1 cellular context compared by ENCODE assay signal in genomic region chr14:100850841-100851585, GRCh38.
A peak's percentile ranks its signal among the peaks of the same experiment; 100 is the strongest.
TF ChIP-seq lines count a peak whose summit lies in the region.

No MANE protein-coding gene starts in this region.

TF ChIP-seq in K562, 482 proteins besides CTCF, POLR2A, EP300 and RAD21 (continued from another document):
- TF ChIP-seq DEAF1 (CRISPR knock-in tag; IDR thresholded peaks at IDR 0.05) (peak; percentile 69), NFIX (CRISPR knock-in tag; IDR thresholded peaks at IDR 0.05; ENCODE audit: low read depth) (no peak), ZNF717 (CRISPR knock-in tag; IDR thresholded peaks at IDR 0.05) (no peak), HNRNPLL (IDR thresholded peaks at IDR 0.05; ENCODE audit: low read depth, low read length, poor library complexity, severe bottlenecking) (no peak), MAZ (CRISPR knock-in tag; conservative IDR thresholded peaks at IDR 0.05 in 1 of 2, IDR thresholded peaks at IDR 0.05 in 1 of 2) (peak; percentile 18 to 80; a peak in 1 of 4 replicates), SRSF9 (IDR thresholded peaks at IDR 0.05; ENCODE audit: borderline replicate concordance, low read depth, low read length) (no peak), JUND (IDR thresholded peaks at IDR 0.05; ENCODE audit: borderline replicate concordance, low read depth, low read length) (no peak), JUND (tag; IDR thresholded peaks at IDR 0.05; ENCODE audit: borderline replicate concordance, low read depth, low read length) (peak; percentile 12; the same call in 1 of the 3 replicates), KLF6 (CRISPR knock-in tag; IDR thresholded peaks at IDR 0.05; ENCODE audit: borderline replicate concordance) (0 out of 2 replicates have a peak, but pooled peaks have one; percentile 39), ZNF696 (CRISPR knock-in tag; conservative IDR thresholded peaks at IDR 0.05) (no peak), MED1 (CRISPR knock-in tag; IDR thresholded peaks at IDR 0.05; ENCODE audit: borderline replicate concordance) (no peak), ZBTB49 (CRISPR knock-in tag; IDR thresholded peaks at IDR 0.05; ENCODE audit: borderline replicate concordance) (no peak), CREBBP (IDR thresholded peaks at IDR 0.05; ENCODE audit: low read depth, low read length) (no peak), TRIM28 (IDR thresholded peaks at IDR 0.05) (no peak), HMG20B (CRISPR knock-in tag; IDR thresholded peaks at IDR 0.05) (no peak), CBX5 (IDR thresholded peaks at IDR 0.05; ENCODE audit: borderline replicate concordance, low read depth) (0 out of 2 replicates have a peak, but pooled peaks have one; percentile 58), CTBP1 (IDR thresholded peaks at IDR 0.05; ENCODE audit: borderline replicate concordance) (peak; percentile 36; the same call in 1 of the 2 replicates), NFIC (IDR thresholded peaks at IDR 0.05) (no peak), BHLHE40 (IDR thresholded peaks at IDR 0.05; ENCODE audit: low read length) (0 out of 2 replicates have a peak, but pooled peaks have one; percentile 29), KHSRP (IDR thresholded peaks at IDR 0.05) (no peak), MYNN (IDR thresholded peaks at IDR 0.05) (peak; percentile 73; the same call in 1 of the 2 replicates), MYNN (CRISPR knock-in tag; IDR thresholded peaks at IDR 0.05) (no peak), NCOA2 (IDR thresholded peaks at IDR 0.05; ENCODE audit: partially characterized antibody in 2 of 2) (no peak), MYC (IDR thresholded peaks at IDR 0.05; ENCODE audit: low read depth, low read length) (peak; percentile 34; the same call in 1 of the 2 replicates), MYC (CRISPR knock-in tag; IDR thresholded peaks at IDR 0.05; ENCODE audit: borderline replicate concordance, low read depth) (no peak), ZNF780A (CRISPR knock-in tag; IDR thresholded peaks at IDR 0.05) (no peak), HDGF (IDR thresholded peaks at IDR 0.05) (no peak), KDM4B (IDR thresholded peaks at IDR 0.05; ENCODE audit: borderline replicate concordance in 2 of 2, low read depth in 1 of 2) (no peak), CC2D1A (IDR thresholded peaks at IDR 0.05) (peak; percentile 52; the same call in 1 of the 2 replicates), PCBP2 (IDR thresholded peaks at IDR 0.05; ENCODE audit: low read depth, low read length, poor library complexity, severe bottlenecking) (no peak), GATAD2B (IDR thresholded peaks at IDR 0.05; ENCODE audit: borderline replicate concordance) (no peak), MTA1 (IDR thresholded peaks at IDR 0.05; ENCODE audit: borderline replicate concordance) (no peak), FUS (optimal IDR thresholded peaks at IDR 0.05; ENCODE audit: low read depth, low read length) (no peak), ZNF639 (CRISPR knock-in tag; conservative IDR thresholded peaks at IDR 0.05 in 1 of 2, IDR thresholded peaks at IDR 0.05 in 1 of 2) (peak in 1 of 2 experiments; percentile 24; a peak in 1 of 4 replicates), MCM2 (IDR thresholded peaks at IDR 0.05; ENCODE audit: low read depth) (no peak), MTA3 (IDR thresholded peaks at IDR 0.05; ENCODE audit: borderline replicate concordance) (0 out of 2 replicates have a peak, but pooled peaks have one; percentile 29), MCM7 (IDR thresholded peaks at IDR 0.05) (no peak), GABPA (tag; conservative IDR thresholded peaks at IDR 0.05; ENCODE audit: low read depth) (no peak), HLTF (IDR thresholded peaks at IDR 0.05) (no peak), BCOR (IDR thresholded peaks at IDR 0.05) (peak; percentile 32; the same call in 1 of the 2 replicates), MAX (CRISPR knock-in tag; IDR thresholded peaks at IDR 0.05) (0 out of 2 replicates have a peak, but pooled peaks have one; percentile 17), TAF9B (IDR thresholded peaks at IDR 0.05; ENCODE audit: partially characterized antibody) (no peak), ARID2 (IDR thresholded peaks at IDR 0.05) (peak; percentile 52; the same call in 1 of the 2 replicates), ZNF212 (CRISPR knock-in tag; IDR thresholded peaks at IDR 0.05) (no peak), CHD1 (IDR thresholded peaks at IDR 0.05; ENCODE audit: low read length) (no peak), FOXA1 (IDR thresholded peaks at IDR 0.05; ENCODE audit: borderline replicate concordance) (no peak), HNRNPL (IDR thresholded peaks at IDR 0.05; ENCODE audit: low read depth, low read length) (no peak), PHB (CRISPR knock-in tag; IDR thresholded peaks at IDR 0.05) (no peak), ETV5 (CRISPR knock-in tag; IDR thresholded peaks at IDR 0.05; ENCODE audit: low read depth) (no peak), SMC3 (conservative IDR thresholded peaks at IDR 0.05; ENCODE audit: insufficient read depth, low read depth, low read length) (peak; percentile 84), ZNF165 (CRISPR knock-in tag; IDR thresholded peaks at IDR 0.05; ENCODE audit: borderline replicate concordance) (0 out of 2 replicates have a peak, but pooled peaks have one; percentile 4)
- TF ChIP-seq, protein P1, sequence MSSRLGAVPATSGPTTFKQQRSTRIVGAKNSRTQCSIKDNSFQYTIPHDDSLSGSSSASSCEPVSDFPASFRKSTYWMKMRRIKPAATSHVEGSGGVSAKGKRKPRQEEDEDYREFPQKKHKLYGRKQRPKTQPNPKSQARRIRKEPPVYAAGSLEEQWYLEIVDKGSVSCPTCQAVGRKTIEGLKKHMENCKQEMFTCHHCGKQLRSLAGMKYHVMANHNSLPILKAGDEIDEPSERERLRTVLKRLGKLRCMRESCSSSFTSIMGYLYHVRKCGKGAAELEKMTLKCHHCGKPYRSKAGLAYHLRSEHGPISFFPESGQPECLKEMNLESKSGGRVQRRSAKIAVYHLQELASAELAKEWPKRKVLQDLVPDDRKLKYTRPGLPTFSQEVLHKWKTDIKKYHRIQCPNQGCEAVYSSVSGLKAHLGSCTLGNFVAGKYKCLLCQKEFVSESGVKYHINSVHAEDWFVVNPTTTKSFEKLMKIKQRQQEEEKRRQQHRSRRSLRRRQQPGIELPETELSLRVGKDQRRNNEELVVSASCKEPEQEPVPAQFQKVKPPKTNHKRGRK (tag; IDR thresholded peaks at IDR 0.05) = 0 out of 2 replicates have a peak, but pooled peaks have one; percentile 23
- TF ChIP-seq, protein P2, sequence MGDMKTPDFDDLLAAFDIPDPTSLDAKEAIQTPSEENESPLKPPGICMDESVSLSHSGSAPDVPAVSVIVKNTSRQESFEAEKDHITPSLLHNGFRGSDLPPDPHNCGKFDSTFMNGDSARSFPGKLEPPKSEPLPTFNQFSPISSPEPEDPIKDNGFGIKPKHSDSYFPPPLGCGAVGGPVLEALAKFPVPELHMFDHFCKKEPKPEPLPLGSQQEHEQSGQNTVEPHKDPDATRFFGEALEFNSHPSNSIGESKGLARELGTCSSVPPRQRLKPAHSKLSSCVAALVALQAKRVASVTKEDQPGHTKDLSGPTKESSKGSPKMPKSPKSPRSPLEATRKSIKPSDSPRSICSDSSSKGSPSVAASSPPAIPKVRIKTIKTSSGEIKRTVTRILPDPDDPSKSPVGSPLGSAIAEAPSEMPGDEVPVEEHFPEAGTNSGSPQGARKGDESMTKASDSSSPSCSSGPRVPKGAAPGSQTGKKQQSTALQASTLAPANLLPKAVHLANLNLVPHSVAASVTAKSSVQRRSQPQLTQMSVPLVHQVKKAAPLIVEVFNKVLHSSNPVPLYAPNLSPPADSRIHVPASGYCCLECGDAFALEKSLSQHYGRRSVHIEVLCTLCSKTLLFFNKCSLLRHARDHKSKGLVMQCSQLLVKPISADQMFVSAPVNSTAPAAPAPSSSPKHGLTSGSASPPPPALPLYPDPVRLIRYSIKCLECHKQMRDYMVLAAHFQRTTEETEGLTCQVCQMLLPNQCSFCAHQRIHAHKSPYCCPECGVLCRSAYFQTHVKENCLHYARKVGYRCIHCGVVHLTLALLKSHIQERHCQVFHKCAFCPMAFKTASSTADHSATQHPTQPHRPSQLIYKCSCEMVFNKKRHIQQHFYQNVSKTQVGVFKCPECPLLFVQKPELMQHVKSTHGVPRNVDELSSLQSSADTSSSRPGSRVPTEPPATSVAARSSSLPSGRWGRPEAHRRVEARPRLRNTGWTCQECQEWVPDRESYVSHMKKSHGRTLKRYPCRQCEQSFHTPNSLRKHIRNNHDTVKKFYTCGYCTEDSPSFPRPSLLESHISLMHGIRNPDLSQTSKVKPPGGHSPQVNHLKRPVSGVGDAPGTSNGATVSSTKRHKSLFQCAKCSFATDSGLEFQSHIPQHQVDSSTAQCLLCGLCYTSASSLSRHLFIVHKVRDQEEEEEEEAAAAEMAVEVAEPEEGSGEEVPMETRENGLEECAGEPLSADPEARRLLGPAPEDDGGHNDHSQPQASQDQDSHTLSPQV (IDR thresholded peaks at IDR 0.05) = peak; percentile 63; the same call in 1 of the 2 replicates
- TF ChIP-seq, protein P3, sequence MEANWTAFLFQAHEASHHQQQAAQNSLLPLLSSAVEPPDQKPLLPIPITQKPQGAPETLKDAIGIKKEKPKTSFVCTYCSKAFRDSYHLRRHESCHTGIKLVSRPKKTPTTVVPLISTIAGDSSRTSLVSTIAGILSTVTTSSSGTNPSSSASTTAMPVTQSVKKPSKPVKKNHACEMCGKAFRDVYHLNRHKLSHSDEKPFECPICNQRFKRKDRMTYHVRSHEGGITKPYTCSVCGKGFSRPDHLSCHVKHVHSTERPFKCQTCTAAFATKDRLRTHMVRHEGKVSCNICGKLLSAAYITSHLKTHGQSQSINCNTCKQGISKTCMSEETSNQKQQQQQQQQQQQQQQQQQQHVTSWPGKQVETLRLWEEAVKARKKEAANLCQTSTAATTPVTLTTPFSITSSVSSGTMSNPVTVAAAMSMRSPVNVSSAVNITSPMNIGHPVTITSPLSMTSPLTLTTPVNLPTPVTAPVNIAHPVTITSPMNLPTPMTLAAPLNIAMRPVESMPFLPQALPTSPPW (CRISPR knock-in tag; IDR thresholded peaks at IDR 0.05) = peak; percentile 47
- TF ChIP-seq, protein P4, sequence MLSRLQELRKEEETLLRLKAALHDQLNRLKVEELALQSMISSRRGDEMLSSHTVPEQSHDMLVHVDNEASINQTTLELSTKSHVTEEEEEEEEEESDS (CRISPR knock-in tag; IDR thresholded peaks at IDR 0.05) = no peak
- TF ChIP-seq, protein P5, sequence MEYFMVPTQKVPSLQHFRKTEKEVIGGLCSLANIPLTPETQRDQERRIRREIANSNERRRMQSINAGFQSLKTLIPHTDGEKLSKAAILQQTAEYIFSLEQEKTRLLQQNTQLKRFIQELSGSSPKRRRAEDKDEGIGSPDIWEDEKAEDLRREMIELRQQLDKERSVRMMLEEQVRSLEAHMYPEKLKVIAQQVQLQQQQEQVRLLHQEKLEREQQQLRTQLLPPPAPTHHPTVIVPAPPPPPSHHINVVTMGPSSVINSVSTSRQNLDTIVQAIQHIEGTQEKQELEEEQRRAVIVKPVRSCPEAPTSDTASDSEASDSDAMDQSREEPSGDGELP (CRISPR knock-in tag; IDR thresholded peaks at IDR 0.05; ENCODE audit: borderline replicate concordance) = peak; percentile 31; the same call in 1 of the 2 replicates
- TF ChIP-seq, protein P6, sequence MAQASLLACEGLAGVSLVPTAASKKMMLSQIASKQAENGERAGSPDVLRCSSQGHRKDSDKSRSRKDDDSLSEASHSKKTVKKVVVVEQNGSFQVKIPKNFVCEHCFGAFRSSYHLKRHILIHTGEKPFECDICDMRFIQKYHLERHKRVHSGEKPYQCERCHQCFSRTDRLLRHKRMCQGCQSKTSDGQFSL (CRISPR knock-in tag; IDR thresholded peaks at IDR 0.05) = no peak
- TF ChIP-seq, protein P6 (tag; IDR thresholded peaks at IDR 0.05) = no peak
